In genomic region chr2:219028996-219029828, GRCh38 we compare ENCODE assay signal across 17 cellular contexts. TPM values are rescaled to one million over a fixed set of nuclear protein-coding genes. Genes with fewer than 3 reads are reported as not detected.
DNase-seq lines count a peak whose midpoint lies in the region; ATAC-seq and TF ChIP-seq lines count a peak whose summit lies in the region.
"Had no signal": no experiment of that assay in that cellular context is flagged by ENCODE, and none has a peak within 500 bp of the region (broad histone marks: within the 10 kb centered on the region; RNA-seq: fewer than 3 reads in every experiment).

No MANE protein-coding gene starts in this region.

- H3K4me2 ChIP-seq in neuronal stem cell (ENCODE audit: insufficient read depth, low read length, poor library complexity, severe bottlenecking): no peak overlapping the region

- H4K91ac ChIP-seq in neuronal stem cell (ENCODE audit: low read depth, low read length, poor library complexity): no peak overlapping the region

- H3K18ac ChIP-seq in neuronal stem cell (ENCODE audit: low read length): peak overlapping the region; percentile 35

- H2BK5ac ChIP-seq in neuronal stem cell (ENCODE audit: low read length): no peak overlapping the region

- peak overlapping the region; percentile 22 for H3K23ac ChIP-seq in neuronal stem cell (ENCODE audit: low read depth, low read length, poor library complexity)

- POLR2A ChIA-PET in CD8-positive, alpha-beta T cell (lab: Charles Lee): no interaction called here

- no peak overlapping the region for H2BK120ac ChIP-seq in neuronal stem cell (ENCODE audit: low read depth, low read length)

- H3K36me3 Mint-ChIP-seq in CD8-positive, alpha-beta T cell: no peaks in the 10 kb centered on the region
- H3K36me3 Mint-ChIP-seq: activated naive CD8-positive, alpha-beta T cell treated with anti-CD3 and anti-CD28 coated beads for 36 hours; brain; CD8-positive, alpha-beta memory T cell had no signal

- H3K14ac ChIP-seq in neuronal stem cell (ENCODE audit: low read length): peak overlapping the region; percentile 66

- no peaks in the 10 kb centered on the region for H3K4me1 ChIP-seq in CD8-positive, alpha-beta T cell (ENCODE audit: insufficient read depth, low read length)
- H3K4me1 ChIP-seq in neuronal stem cell (ENCODE audit: control insufficient read depth in 2 of 2, insufficient read depth in 1 of 2, low read depth in 1 of 2, low read length in 2 of 2): peaks cover 2 to 9% of the 10 kb centered on the region in 2 donors
- H3K4me1 ChIP-seq: colonic mucosa had no signal

- intact Hi-C loops in CD8-positive, alpha-beta T cell (cut with DNase I, micrococcal nuclease): loop anchor here (1.0 to 10.0 kb wide), 4 partner anchors 49 to 186 kb away; partner anchors contain the start of gene ABCB6 (in 1 of the 2)

- no CpG with 5 or more reads among the region's 13 CpGs for WGBS in neuronal stem cell (ENCODE audit: extremely low coverage in 2 of 2, insufficient read length in 2 of 2, insufficient replicate concordance in 1 of 2), 2 donors

- no peak overlapping the region for H3K4me3 Mint-ChIP-seq in CD8-positive, alpha-beta T cell
- H3K4me3 Mint-ChIP-seq: activated naive CD8-positive, alpha-beta T cell treated with anti-CD3 and anti-CD28 coated beads for 36 hours; brain; CD8-positive, alpha-beta memory T cell; HFFc6; nephron progenitor cell; stimulated activated naive CD8-positive, alpha-beta T cell treated with anti-CD3 and anti-CD28 coated beads, Interleukin-15, Interleukin-2, amounts not matched to agents 100 ng/mL and 50 ng/mL, for 24 hours had no signal

- no peak overlapping the region for H2AFZ ChIP-seq in neuronal stem cell (ENCODE audit: low read length)

- H3K4me3 ChIP-seq in CD8-positive, alpha-beta T cell (ENCODE audit: low read depth, low read length): no peak overlapping the region
- H3K4me3 ChIP-seq in neuronal stem cell (ENCODE audit: low read length in 2 of 2): no peak overlapping the region
- H3K4me3 ChIP-seq: colonic mucosa, MG63 had no signal

- H3K4ac ChIP-seq in neuronal stem cell (ENCODE audit: low read length): peak overlapping the region; percentile 44

- no peak for TF ChIP-seq CTCF in CD8-positive, alpha-beta T cell (IDR thresholded peaks at IDR 0.05)

- ATAC-seq in CD8-positive, alpha-beta T cell: peak; percentile 13
- ATAC-seq in GM19025 (IDR thresholded peaks at IDR 0.05; ENCODE audit: low read depth, unreplicated experiment): peak; percentile 16
- ATAC-seq in HG03520 (IDR thresholded peaks at IDR 0.05; ENCODE audit: unreplicated experiment): peak; percentile 17
- no peak for ATAC-seq in GM18517 (IDR thresholded peaks at IDR 0.05; ENCODE audit: unreplicated experiment)

- H2BK15ac ChIP-seq in neuronal stem cell (ENCODE audit: low read length): peak overlapping the region; percentile 3

- peak overlapping the region; percentile 23 for H2AK5ac ChIP-seq in neuronal stem cell (ENCODE audit: low read depth, low read length)

- no peaks in the 10 kb centered on the region for H3K9me3 ChIP-seq in CD8-positive, alpha-beta T cell (ENCODE audit: low read length)
- no peaks in the 10 kb centered on the region for H3K9me3 ChIP-seq in neuronal stem cell (replicated peaks in 1 of 2; ENCODE audit: control insufficient read depth in 2 of 2, insufficient read depth in 1 of 2, low read depth in 1 of 2, low read length in 2 of 2)
- H3K9me3 ChIP-seq: colonic mucosa, MG63 had no signal

- no peaks in the 10 kb centered on the region for H3K27me3 ChIP-seq in CD8-positive, alpha-beta T cell (ENCODE audit: insufficient read depth, low read length)
- H3K27me3 ChIP-seq in neuronal stem cell (ENCODE audit: control insufficient read depth in 3 of 3, insufficient read depth in 3 of 3, low read depth in 1 of 3, low read length in 3 of 3): peaks cover 0 to 51% (median 0%) of the 10 kb centered on the region in 3 experiments
- H3K27me3 ChIP-seq: colonic mucosa had no signal

- H3K9ac ChIP-seq in neuronal stem cell (ENCODE audit: low read depth, low read length, poor library complexity): peak overlapping the region; percentile 66

- peaks cover 2% of the 10 kb centered on the region for H3K79me1 ChIP-seq in neuronal stem cell (ENCODE audit: low read depth, low read length)

- H3K36me3 ChIP-seq in CD8-positive, alpha-beta T cell (ENCODE audit: insufficient read depth, low read length): no peaks in the 10 kb centered on the region
- H3K36me3 ChIP-seq in neuronal stem cell (replicated peaks in 1 of 2; ENCODE audit: control insufficient read depth in 2 of 2, insufficient read depth in 2 of 2, low read length in 2 of 2): no peaks in the 10 kb centered on the region
- H3K36me3 ChIP-seq: colonic mucosa, MG63 had no signal

- DNase-seq in CD8-positive, alpha-beta T cell: no peak
- no peak for DNase-seq in neuronal stem cell (ENCODE audit: low spot score)
- no peak for DNase-seq in inferior parietal cortex (ENCODE audit: extremely low spot score)
- no peak for DNase-seq in NCI-H82 (lab: John Stamatoyannopoulos, UW)
- DNase-seq in medulla oblongata (ENCODE audit: extremely low spot score): no peak

- H3K9me3 Mint-ChIP-seq in CD8-positive, alpha-beta T cell: no peaks in the 10 kb centered on the region
- H3K9me3 Mint-ChIP-seq: activated naive CD8-positive, alpha-beta T cell treated with anti-CD3 and anti-CD28 coated beads for 36 hours; CD8-positive, alpha-beta memory T cell; HFFc6; nephron progenitor cell; stimulated activated naive CD8-positive, alpha-beta T cell treated with anti-CD3 and anti-CD28 coated beads, Interleukin-15, Interleukin-2, amounts not matched to agents 100 ng/mL and 50 ng/mL, for 24 hours had no signal

- peaks cover 18% of the 10 kb centered on the region for H3K27me3 Mint-ChIP-seq in CD8-positive, alpha-beta T cell (ENCODE audit: low read depth)

- H3K27ac ChIP-seq in CD8-positive, alpha-beta T cell (ENCODE audit: low read depth, low read length): no peak overlapping the region
- no peak overlapping the region for H3K27ac ChIP-seq in neuronal stem cell (replicated peaks; ENCODE audit: low read length)
- H3K27ac ChIP-seq: colonic mucosa had no signal

- H3K27ac Mint-ChIP-seq in CD8-positive, alpha-beta T cell: no peak overlapping the region
- H3K27ac Mint-ChIP-seq: activated naive CD8-positive, alpha-beta T cell treated with anti-CD3 and anti-CD28 coated beads for 36 hours; HFFc6; nephron progenitor cell; stimulated activated naive CD8-positive, alpha-beta T cell treated with anti-CD3 and anti-CD28 coated beads, Interleukin-15, Interleukin-2, amounts not matched to agents 100 ng/mL and 50 ng/mL, for 24 hours had no signal

- H4K8ac ChIP-seq in neuronal stem cell (ENCODE audit: low read depth, low read length): peak overlapping the region; percentile 32

- CTCF ChIA-PET in CD8-positive, alpha-beta T cell (lab: Charles Lee): interaction anchor here (0.6 to 6.7 kb wide), 49 partner anchors 8 to 373 kb away, joined by 3 to 92 read pairs (median 4); partner anchors contain the start of genes CFAP65, NHEJ1 and SLC23A3

- peak overlapping the region; percentile 69 for H2BK12ac ChIP-seq in neuronal stem cell (ENCODE audit: low read length)

- no peaks in the 10 kb centered on the region for H3K4me1 Mint-ChIP-seq in CD8-positive, alpha-beta T cell (ENCODE audit: low read depth)
- H3K4me1 Mint-ChIP-seq: CD8-positive, alpha-beta memory T cell; nephron progenitor cell had no signal

RNA-seq across cellular contexts. Expression of gene CFAP65, which starts 12.1 kb away (rescaled TPM):
- not detected for total RNA-seq in CD8-positive, alpha-beta T cell
- polyA plus RNA-seq in neuronal stem cell (2013, experiment 1 of 2): 0.26 TPM
- polyA plus RNA-seq in neuronal stem cell (2013, experiment 2 of 2): 0.26 TPM
- total RNA-seq: activated naive CD8-positive, alpha-beta T cell treated with anti-CD3 and anti-CD28 coated beads for 36 hours; CD8-positive, alpha-beta memory T cell; HFFc6 had no signal
- polyA plus RNA-seq: CD8-positive, alpha-beta memory T cell; keratinocyte had no signal

RNA-seq across cellular contexts. Expression of gene IHH, which starts 31.5 kb away (rescaled TPM):
- total RNA-seq in CD8-positive, alpha-beta T cell: not detected
- polyA plus RNA-seq in neuronal stem cell (2013, experiment 1 of 2): not detected
- not detected for polyA plus RNA-seq in neuronal stem cell (2013, experiment 2 of 2)
- total RNA-seq: activated naive CD8-positive, alpha-beta T cell treated with anti-CD3 and anti-CD28 coated beads for 36 hours; CD8-positive, alpha-beta memory T cell; HFFc6 had no signal
- polyA plus RNA-seq: CD8-positive, alpha-beta memory T cell; keratinocyte had no signal

RNA-seq across cellular contexts. Expression of gene CRYBA2, which starts 36.0 kb away (rescaled TPM):
- not detected for total RNA-seq in CD8-positive, alpha-beta T cell
- not detected for polyA plus RNA-seq in neuronal stem cell (2013, experiment 1 of 2)
- polyA plus RNA-seq in neuronal stem cell (2013, experiment 2 of 2): not detected
- total RNA-seq: activated naive CD8-positive, alpha-beta T cell treated with anti-CD3 and anti-CD28 coated beads for 36 hours; CD8-positive, alpha-beta memory T cell; HFFc6 had no signal
- polyA plus RNA-seq: CD8-positive, alpha-beta memory T cell; keratinocyte had no signal

RNA-seq across cellular contexts. Expression of gene FEV, which starts 44.2 kb away (rescaled TPM):
- total RNA-seq in CD8-positive, alpha-beta T cell: not detected
- not detected for polyA plus RNA-seq in neuronal stem cell (2013, experiment 1 of 2)
- not detected for polyA plus RNA-seq in neuronal stem cell (2013, experiment 2 of 2)
- total RNA-seq: activated naive CD8-positive, alpha-beta T cell treated with anti-CD3 and anti-CD28 coated beads for 36 hours; CD8-positive, alpha-beta memory T cell; HFFc6 had no signal
- polyA plus RNA-seq: CD8-positive, alpha-beta memory T cell; keratinocyte had no signal
